ENCODE assay signal across 8 cellular contexts in the genomic region with DNA sequence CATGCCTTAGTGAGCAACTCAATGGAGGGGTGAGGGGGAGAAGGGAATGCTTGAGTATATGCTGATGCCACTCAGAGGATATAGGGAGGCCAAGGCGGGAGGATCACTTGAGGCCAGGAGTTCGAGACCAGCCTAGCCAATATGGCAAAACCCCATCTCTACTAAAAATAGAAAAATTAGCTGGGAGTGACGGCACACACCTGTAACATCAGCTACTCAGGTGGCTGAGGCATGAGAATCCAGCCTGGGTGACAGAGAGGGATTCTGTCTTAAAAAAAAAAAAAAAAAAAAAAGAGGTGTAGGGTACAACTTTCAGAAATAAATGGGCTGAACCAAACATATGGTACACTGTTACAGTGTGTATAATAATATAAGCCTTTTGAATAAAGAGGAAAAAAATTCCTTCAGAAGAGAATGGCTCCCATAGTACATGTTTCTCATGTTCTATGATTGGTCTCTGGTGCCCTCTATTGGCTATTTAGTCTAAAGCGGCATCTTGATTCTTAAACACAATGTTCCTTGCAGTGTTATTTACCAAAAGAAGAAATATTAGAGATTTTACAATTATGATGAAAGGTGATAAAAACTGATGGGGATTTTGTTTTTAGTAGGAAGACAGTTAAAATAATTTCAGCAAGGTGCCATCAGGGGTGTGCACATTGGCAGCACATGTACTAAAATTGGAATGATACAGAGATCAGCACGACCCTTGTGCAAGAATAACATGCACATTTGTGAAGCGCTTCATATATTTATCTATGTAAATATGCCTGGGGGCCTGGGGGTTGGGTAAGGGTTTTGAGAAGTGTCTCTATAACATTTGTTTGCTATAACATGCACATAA.
DNase-seq lines count a peak whose midpoint lies in the region; ATAC-seq and TF ChIP-seq lines count a peak whose summit lies in the region.

No MANE protein-coding gene starts in this region.

- no peak overlapping the region for H3K4me2 ChIP-seq in OCI-LY1 (ENCODE audit: low read length)

- no peak overlapping the region for H2AFZ ChIP-seq in OCI-LY1 (ENCODE audit: low read length)

- H3K27ac ChIP-seq in 22Rv1 (no peak overlapping the region), OCI-LY1 (ENCODE audit: low read depth, low read length, poor library complexity, severe bottlenecking) (no peak overlapping the region), liver (ENCODE audit: low read depth in 1 of 2, low read length in 2 of 2) (no peak overlapping the region), aorta (ENCODE audit: low read depth in 1 of 2, low read length in 2 of 2) (no peak overlapping the region)

- TF ChIP-seq CTCF in 22Rv1 (IDR thresholded peaks at IDR 0.05): peak; percentile 83
- peak; percentile 79 for TF ChIP-seq CTCF in OCI-LY1 (IDR thresholded peaks at IDR 0.05; ENCODE audit: low read length)
- peak; percentile 69 for TF ChIP-seq CTCF in choroid plexus epithelial cell (conservative IDR thresholded peaks at IDR 0.05; ENCODE audit: low read depth, low read length)
- TF ChIP-seq CTCF in liver (IDR thresholded peaks at IDR 0.05; ENCODE audit: low read depth, low read length, missing input control): peak; percentile 61

- no peaks in the 10 kb centered on the region for H3F3A ChIP-seq in OCI-LY1 (ENCODE audit: insufficient read depth, low read length)

- H3K9ac ChIP-seq in OCI-LY1 (ENCODE audit: low read length) (no peak overlapping the region), liver (ENCODE audit: low read depth in 1 of 2, low read length in 2 of 2) (no peak overlapping the region)

- TF ChIP-seq EP300 in Ishikawa (IDR thresholded peaks at IDR 0.05; ENCODE audit: borderline replicate concordance): no peak

- intact Hi-C loops in aorta (cut with DNase I): loop anchor here (2.0 to 10.0 kb wide), 7 partner anchors 400 to 1697 kb away; no protein-coding TSS in a partner anchor

- peaks cover 6% of the 10 kb centered on the region for H3K4me1 ChIP-seq in OCI-LY1 (ENCODE audit: insufficient read depth, low read length, severe bottlenecking)
- no peaks in the 10 kb centered on the region for H3K4me1 ChIP-seq in liver (ENCODE audit: control insufficient read depth in 4 of 4, insufficient read depth in 4 of 4, low read length in 3 of 4)
- no peaks in the 10 kb centered on the region for H3K4me1 ChIP-seq in aorta (ENCODE audit: control insufficient read depth in 1 of 2, insufficient read depth in 2 of 2, low read length in 2 of 2)

- H3K79me2 ChIP-seq in OCI-LY1 (ENCODE audit: insufficient read depth, low read length): no peaks in the 10 kb centered on the region

- H3K9me3 ChIP-seq in OCI-LY1 (ENCODE audit: low read length): no peaks in the 10 kb centered on the region
- no peaks in the 10 kb centered on the region for H3K9me3 ChIP-seq in liver (ENCODE audit: control insufficient read depth in 4 of 4, low read length in 3 of 4)
- no peaks in the 10 kb centered on the region for H3K9me3 ChIP-seq in aorta (ENCODE audit: control insufficient read depth, low read length)

- no peaks in the 10 kb centered on the region for H4K20me1 ChIP-seq in OCI-LY1 (ENCODE audit: insufficient read depth, low read length)

- H3K27me3 ChIP-seq in OCI-LY1 (ENCODE audit: insufficient read depth, low read length) (no peaks in the 10 kb centered on the region), liver (ENCODE audit: control insufficient read depth in 4 of 4, insufficient read depth in 4 of 4, low read length in 3 of 4) (no peaks in the 10 kb centered on the region), aorta (ENCODE audit: control insufficient read depth in 1 of 2, insufficient read depth in 2 of 2, low read length in 1 of 2) (no peaks in the 10 kb centered on the region)

- ATAC-seq in aorta (ENCODE audit: low FRiP score): peak; percentile 81

- no peaks in the 10 kb centered on the region for H3K9me2 ChIP-seq in OCI-LY1 (ENCODE audit: low read depth, low read length)

- H3K36me3 ChIP-seq in OCI-LY1 (ENCODE audit: insufficient read depth, low read length) (no peaks in the 10 kb centered on the region), liver (ENCODE audit: control insufficient read depth in 4 of 4, insufficient read depth in 3 of 4, low read depth in 1 of 4, low read length in 3 of 4) (peaks cover 0 to 1% (median under 1%) of the 10 kb centered on the region in 4 donors), aorta (ENCODE audit: control insufficient read depth in 1 of 2, insufficient read depth in 2 of 2, low read length in 1 of 2) (no peaks in the 10 kb centered on the region)

- 79% methylated on average over 6 of the region's 6 CpGs for WGBS in liver
- 66% methylated on average over 6 of the region's 6 CpGs for WGBS in aorta, 2 donors

- H3K4me3 ChIP-seq in OCI-LY1 (ENCODE audit: low read depth, low read length, poor library complexity, severe bottlenecking): no peak overlapping the region
- no peak overlapping the region for H3K4me3 ChIP-seq in choroid plexus epithelial cell (ENCODE audit: low read depth, low read length)
- H3K4me3 ChIP-seq in liver (ENCODE audit: low read depth in 1 of 3, low read length in 3 of 3): no peak overlapping the region
- no peak overlapping the region for H3K4me3 ChIP-seq in aorta (ENCODE audit: low read length in 2 of 2)

- TF ChIP-seq RAD21 in Ishikawa (IDR thresholded peaks at IDR 0.05; ENCODE audit: low read depth) (peak; percentile 60), liver (IDR thresholded peaks at IDR 0.05) (peak; percentile 83 to 87)

- DNase-seq in GM04503 (ENCODE audit: low read depth) (peak; percentile 32), choroid plexus epithelial cell (ENCODE audit: low read depth) (peak; percentile 90), aorta (no peak)
- DNase-seq in stimulated activated CD4-positive, alpha-beta T cell treated with anti-CD3 and anti-CD28 coated beads, Interleukin-2, amount 100 ng/mL, for 48 hours: no peak

TF ChIP-seq in Ishikawa, 13 proteins besides CTCF, POLR2A, EP300 and RAD21:
- TF ChIP-seq FOXM1 (IDR thresholded peaks at IDR 0.05; ENCODE audit: borderline replicate concordance, low read depth) (no peak), TCF12 (IDR thresholded peaks at IDR 0.05; ENCODE audit: low read depth) (no peak), CREB1 (IDR thresholded peaks at IDR 0.05; ENCODE audit: low read depth) (no peak), TAF1 (IDR thresholded peaks at IDR 0.05; ENCODE audit: low read depth) (no peak)
- TF ChIP-seq, protein P1, sequence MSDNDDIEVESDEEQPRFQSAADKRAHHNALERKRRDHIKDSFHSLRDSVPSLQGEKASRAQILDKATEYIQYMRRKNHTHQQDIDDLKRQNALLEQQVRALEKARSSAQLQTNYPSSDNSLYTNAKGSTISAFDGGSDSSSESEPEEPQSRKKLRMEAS (IDR thresholded peaks at IDR 0.05): no peak
TF ChIP-seq in Ishikawa: peak in this region for 0.

TF ChIP-seq in liver, 16 proteins besides CTCF, POLR2A, EP300 and RAD21 (continues in another document):
- TF ChIP-seq, protein P2, sequence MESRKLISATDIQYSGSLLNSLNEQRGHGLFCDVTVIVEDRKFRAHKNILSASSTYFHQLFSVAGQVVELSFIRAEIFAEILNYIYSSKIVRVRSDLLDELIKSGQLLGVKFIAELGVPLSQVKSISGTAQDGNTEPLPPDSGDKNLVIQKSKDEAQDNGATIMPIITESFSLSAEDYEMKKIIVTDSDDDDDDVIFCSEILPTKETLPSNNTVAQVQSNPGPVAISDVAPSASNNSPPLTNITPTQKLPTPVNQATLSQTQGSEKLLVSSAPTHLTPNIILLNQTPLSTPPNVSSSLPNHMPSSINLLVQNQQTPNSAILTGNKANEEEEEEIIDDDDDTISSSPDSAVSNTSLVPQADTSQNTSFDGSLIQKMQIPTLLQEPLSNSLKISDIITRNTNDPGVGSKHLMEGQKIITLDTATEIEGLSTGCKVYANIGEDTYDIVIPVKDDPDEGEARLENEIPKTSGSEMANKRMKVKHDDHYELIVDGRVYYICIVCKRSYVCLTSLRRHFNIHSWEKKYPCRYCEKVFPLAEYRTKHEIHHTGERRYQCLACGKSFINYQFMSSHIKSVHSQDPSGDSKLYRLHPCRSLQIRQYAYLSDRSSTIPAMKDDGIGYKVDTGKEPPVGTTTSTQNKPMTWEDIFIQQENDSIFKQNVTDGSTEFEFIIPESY (IDR thresholded peaks at IDR 0.05): no peak
- TF ChIP-seq RXRA (IDR thresholded peaks at IDR 0.05) (no peak), GABPA (IDR thresholded peaks at IDR 0.05 in 1 of 2, conservative IDR thresholded peaks at IDR 0.05 in 1 of 2) (no peak), FOXA1 (IDR thresholded peaks at IDR 0.05) (no peak), YY1 (IDR thresholded peaks at IDR 0.05) (no peak), HNF4A (conservative IDR thresholded peaks at IDR 0.05) (no peak), EGR1 (IDR thresholded peaks at IDR 0.05; ENCODE audit: low read depth in 2 of 2) (no peak), HNF4G (IDR thresholded peaks at IDR 0.05) (no peak), SP1 (IDR thresholded peaks at IDR 0.05) (no peak), JUND (IDR thresholded peaks at IDR 0.05) (no peak)
- TF ChIP-seq, protein P1 (IDR thresholded peaks at IDR 0.05): no peak
- TF ChIP-seq, protein P3, sequence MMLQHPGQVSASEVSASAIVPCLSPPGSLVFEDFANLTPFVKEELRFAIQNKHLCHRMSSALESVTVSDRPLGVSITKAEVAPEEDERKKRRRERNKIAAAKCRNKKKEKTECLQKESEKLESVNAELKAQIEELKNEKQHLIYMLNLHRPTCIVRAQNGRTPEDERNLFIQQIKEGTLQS (IDR thresholded peaks at IDR 0.05): no peak

Comparison
In these comparisons a context has a peak if more than half of its experiments do, and no peak if none do; other contexts are left out.
1. DNase-seq: peak in GM04503 (single experiment) and choroid plexus epithelial cell (single experiment); none in aorta (0 of 2) and stimulated activated CD4-positive, alpha-beta T cell treated with anti-CD3 and anti-CD28 coated beads, Interleukin-2, amount 100 ng/mL, for 48 hours (0 of 2).
2. Peak in every context shown above with its lines, with median percentiles within 50 percentile points of each other: CTCF ChIP-seq.